Comparison of ENCODE assay signal across 20 cellular contexts in genomic region chr11:14362613-14363012, GRCh38. TPM values are rescaled to one million over a fixed set of nuclear protein-coding genes. Genes with fewer than 3 reads are reported as not detected.
DNase-seq lines count a peak whose midpoint lies in the region; ATAC-seq and TF ChIP-seq lines count a peak whose summit lies in the region.
"Had no signal": no experiment of that assay in that cellular context is flagged by ENCODE, and none has a peak within 500 bp of the region (broad histone marks: within the 10 kb centered on the region; RNA-seq: fewer than 3 reads in every experiment).

No MANE protein-coding gene starts in this region.

- H3K27ac Mint-ChIP-seq in natural killer cell treated with Interleukin-12 subunit alpha and Interleukin-12 subunit beta and Interleukin-15 and Interleukin-18, amount 100 ng/mL, for 72 hours: peak overlapping the region; percentile 73 to 86
- no peak overlapping the region for H3K27ac Mint-ChIP-seq in natural killer cell
- H3K27ac Mint-ChIP-seq: CD8-positive, alpha-beta T cell had no signal

- no peak for ATAC-seq in natural killer cell treated with Interleukin-12 subunit alpha and Interleukin-12 subunit beta and Interleukin-15 and Interleukin-18, amount 100 ng/mL, for 72 hours
- ATAC-seq in natural killer cell (no peak), esophagus mucosa (no peak), HG03159 (IDR thresholded peaks at IDR 0.05; ENCODE audit: unreplicated experiment) (no peak)
- ATAC-seq: CD8-positive, alpha-beta T cell; PC-3 had no signal

- peaks cover 6% of the 10 kb centered on the region for H3K36me3 Mint-ChIP-seq in natural killer cell treated with Interleukin-12 subunit alpha and Interleukin-12 subunit beta and Interleukin-15 and Interleukin-18, amount 100 ng/mL, for 72 hours
- H3K36me3 Mint-ChIP-seq in natural killer cell: no peaks in the 10 kb centered on the region

- no peak for TF ChIP-seq CTCF in natural killer cell (IDR thresholded peaks at IDR 0.05)

- no peak for DNase-seq in natural killer cell treated with Interleukin-12 subunit alpha and Interleukin-12 subunit beta and Interleukin-15 and Interleukin-18, amount 100 ng/mL, for 72 hours (ENCODE audit: low spot score)
- DNase-seq in natural killer cell: no peak
- DNase-seq in cerebellum (ENCODE audit: low spot score): peak; percentile 67
- DNase-seq in medulla oblongata (ENCODE audit: extremely low spot score): peak; percentile 35
- no peak for DNase-seq in SK-N-DZ (ENCODE audit: low spot score)
- DNase-seq: Calu3; CD8-positive, alpha-beta T cell; DMS53; EL; GOT3; NCI-H1092; NCI-H1436 treated with DMSO at 0.1 percent for 48 hours; NCI-H2029; NCI-H2171; NCI-H510A treated with DMSO at 0.1 percent for 48 hours; NCI-H774; RPMI8226 had no signal

- H3K27me3 Mint-ChIP-seq in natural killer cell treated with Interleukin-12 subunit alpha and Interleukin-12 subunit beta and Interleukin-15 and Interleukin-18, amount 100 ng/mL, for 72 hours: no peaks in the 10 kb centered on the region
- no peaks in the 10 kb centered on the region for H3K27me3 Mint-ChIP-seq in natural killer cell (ENCODE audit: low read depth in 2 of 2)

- H3K9me3 Mint-ChIP-seq in natural killer cell treated with Interleukin-12 subunit alpha and Interleukin-12 subunit beta and Interleukin-15 and Interleukin-18, amount 100 ng/mL, for 72 hours: no peaks in the 10 kb centered on the region
- no peaks in the 10 kb centered on the region for H3K9me3 Mint-ChIP-seq in natural killer cell
- H3K9me3 Mint-ChIP-seq: CD8-positive, alpha-beta T cell had no signal

- H3K4me3 Mint-ChIP-seq in natural killer cell treated with Interleukin-12 subunit alpha and Interleukin-12 subunit beta and Interleukin-15 and Interleukin-18, amount 100 ng/mL, for 72 hours: peak overlapping the region; percentile 39
- H3K4me3 Mint-ChIP-seq in natural killer cell: no peak overlapping the region
- H3K4me3 Mint-ChIP-seq: CD8-positive, alpha-beta T cell had no signal

- intact Hi-C loops in natural killer cell (cut with micrococcal nuclease): no loop called here

- H3K4me1 Mint-ChIP-seq in natural killer cell treated with Interleukin-12 subunit alpha and Interleukin-12 subunit beta and Interleukin-15 and Interleukin-18, amount 100 ng/mL, for 72 hours (ENCODE audit: low read depth in 2 of 2): peaks cover 37% of the 10 kb centered on the region in 2 donors
- peaks cover 20% of the 10 kb centered on the region in 2 donors for H3K4me1 Mint-ChIP-seq in natural killer cell

RNA-seq across cellular contexts. Expression of gene RRAS2, which starts 3.6 kb away (rescaled TPM):
- 100 to 1,000 TPM in 1 of 2 donors, 10 to 100 TPM in 1; 97.3 to 141 TPM for total RNA-seq in natural killer cell treated with Interleukin-12 subunit alpha and Interleukin-12 subunit beta and Interleukin-15 and Interleukin-18, amount 100 ng/mL, for 72 hours
- total RNA-seq in natural killer cell (10 to 100 TPM; 62.1 to 86.7 (median 69.6) TPM), cerebellum (29.8 TPM), esophagus mucosa (24.4 TPM)
- 36.1 and 39.2 TPM in 2 replicates for polyA plus RNA-seq in SK-N-DZ (2014; cell fraction: cytosol; rRNA removed)
- 23.9 and 24.6 TPM in 2 replicates for polyA plus RNA-seq in SK-N-DZ (2014; cell fraction: nucleus; rRNA removed)

Comparison
In these comparisons a context has a peak if more than half of its experiments do, and no peak if none do; other contexts are left out.
1. H3K27ac Mint-ChIP-seq: peak in natural killer cell treated with Interleukin-12 subunit alpha and Interleukin-12 subunit beta and Interleukin-15 and Interleukin-18, amount 100 ng/mL, for 72 hours (2 of 2); none in natural killer cell (0 of 2).
2. DNase-seq: peak in cerebellum (single experiment) and medulla oblongata (single experiment); none in natural killer cell treated with Interleukin-12 subunit alpha and Interleukin-12 subunit beta and Interleukin-15 and Interleukin-18, amount 100 ng/mL, for 72 hours (single experiment), natural killer cell (single experiment) and SK-N-DZ (single experiment).